In the genomic region with DNA sequence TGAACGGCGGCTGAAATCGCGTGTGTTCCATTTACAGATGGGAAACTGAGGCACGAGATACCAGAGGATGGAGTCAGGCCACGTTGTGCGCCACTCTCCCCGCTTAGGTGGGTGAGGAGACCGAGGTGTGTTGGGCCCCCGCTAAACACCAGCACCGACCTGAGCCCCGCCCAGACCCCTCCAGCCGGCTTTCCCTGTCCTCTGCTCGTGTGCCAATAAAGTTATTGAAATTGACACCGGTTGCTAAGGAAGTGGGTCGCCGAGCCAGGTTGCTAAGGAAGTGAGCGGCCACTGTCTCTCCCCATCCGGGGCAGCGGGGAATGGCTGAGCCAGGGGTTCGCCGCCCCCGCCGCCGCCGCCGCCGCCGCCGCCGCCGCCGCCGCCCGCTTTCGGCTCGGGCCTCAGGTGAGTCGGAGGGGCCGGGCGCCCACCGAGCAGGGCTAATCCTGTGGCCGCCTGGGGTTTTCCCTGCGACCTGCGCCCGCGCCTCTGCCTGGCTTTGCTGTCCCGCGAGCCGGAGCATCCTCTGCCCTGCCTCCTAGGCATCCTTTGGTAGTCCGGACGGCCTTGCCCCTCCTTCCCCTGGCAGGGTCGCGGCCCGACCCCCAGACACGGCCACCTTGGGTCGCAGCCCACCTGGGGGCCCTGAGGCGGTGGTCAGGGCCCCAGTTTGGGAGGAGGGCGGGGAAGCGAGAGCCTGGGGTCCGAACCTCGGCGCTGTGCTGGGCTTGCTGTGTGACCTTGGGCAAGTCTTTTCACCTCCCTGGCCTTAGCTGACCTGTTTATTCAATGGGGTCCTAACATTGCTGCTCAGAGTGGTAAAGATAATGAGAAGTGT, we compare ENCODE assay signal across 8 cellular contexts. TPM values are rescaled to one million over a fixed set of nuclear protein-coding genes. Genes with fewer than 3 reads are reported as not detected.
DNase-seq lines count a peak whose midpoint lies in the region; ATAC-seq and TF ChIP-seq lines count a peak whose summit lies in the region.

Gene KIF3B, plus strand, starts transcription at position 291 of the 838 bp plus-strand sequence. CDS start 32,127 bp downstream, outside the sequence.

- peak within 1 kb of the TSS; percentile 80 for H3K27ac Mint-ChIP-seq in central memory CD8-positive, alpha-beta T cell (ENCODE audit: low read depth)

- H3K4me1 Mint-ChIP-seq in central memory CD8-positive, alpha-beta T cell, result peaks cover 33% of the 10 kb centered on the region

- intact Hi-C loops in spleen (cut with DNase I; ENCODE audit: low total_unique reads), result no loop called here

- CTCF ChIA-PET in AG04449 (lab: Yijun Ruan, JAX), result no interaction called here

- peak within 1 kb of the TSS; percentile 53 to 90 (median 83) for H3K27ac ChIP-seq in spleen

- DNase-seq in AG04449 (ENCODE audit: low read depth, low spot score) (peak; percentile 44), NCI-H345 treated with DMSO at 0.1 percent for 48 hours (lab: John Stamatoyannopoulos, UW; ENCODE audit: unreplicated experiment) (peak; percentile 93), iris pigment epithelial cell (ENCODE audit: low read depth) (peak; percentile 90), spleen (peak; percentile 95)
- peak; percentile 62 to 80 for DNase-seq in central memory CD8-positive, alpha-beta T cell (ENCODE audit: low spot score in 2 of 2)

- WGBS in spleen, 5 donors, result 1 to 8% (median 2%) methylated on average over 18 to 62 of the region's 62 CpGs

- peaks cover 19% of the 10 kb centered on the region for H3K36me3 Mint-ChIP-seq in central memory CD8-positive, alpha-beta T cell (ENCODE audit: insufficient read depth)

- peak within 1 kb of the TSS; percentile 83 for H3K4me3 Mint-ChIP-seq in central memory CD8-positive, alpha-beta T cell

- no peak for TF ChIP-seq POLR2A in spleen (IDR thresholded peaks at IDR 0.05)

- no peaks in the 10 kb centered on the region for H3K27me3 Mint-ChIP-seq in central memory CD8-positive, alpha-beta T cell

- H3K4me3 ChIP-seq in AG04449 (ENCODE audit: low read depth, low read length) (peak within 1 kb of the TSS; percentile 94), spleen (peak within 1 kb of the TSS; percentile 80 to 97 (median 94))

- TF ChIP-seq CTCF in AG04449 (IDR thresholded peaks at IDR 0.05; ENCODE audit: insufficient read depth, low read length, missing control alignments), result no peak
- no peak for TF ChIP-seq CTCF in spleen (IDR thresholded peaks at IDR 0.05 in 8 of 11, conservative IDR thresholded peaks at IDR 0.05 in 3 of 11)

- ATAC-seq in GM18909 (IDR thresholded peaks at IDR 0.05; ENCODE audit: poor library complexity, unreplicated experiment) (peak; percentile 85), HG03280 (IDR thresholded peaks at IDR 0.05; ENCODE audit: unreplicated experiment) (peak; percentile 80)
- ATAC-seq in activated CD4-positive, CD25-positive, alpha-beta regulatory T cell treated with anti-CD3 and anti-CD28 coated beads, Interleukin-2, amount 50 U/mL, for 24 hours, result peak; percentile 89 to 90
- peak; percentile 96 for ATAC-seq in central memory CD8-positive, alpha-beta T cell (replicated peaks; ENCODE audit: extremely low read depth, poor library complexity, severe bottlenecking)

- H3K27me3 ChIP-seq in spleen (replicated peaks in 1 of 7), result no peaks in the 10 kb centered on the region

- peaks cover 0 to 11% (median 0%) of the 10 kb centered on the region in 6 donors for H3K36me3 ChIP-seq in spleen

- POLR2A ChIA-PET in AG04449 (lab: Yijun Ruan, JAX), result no interaction called here

- H3K9me3 ChIP-seq in spleen, result peaks cover 0 to 3% (median 0%) of the 10 kb centered on the region in 8 donors

- no peaks in the 10 kb centered on the region for H3K9me3 Mint-ChIP-seq in central memory CD8-positive, alpha-beta T cell

- peaks cover 10 to 69% (median 38%) of the 10 kb centered on the region in 6 donors for H3K4me1 ChIP-seq in spleen

RNA-seq across cellular contexts. Expression of gene KIF3B, which starts in this region (rescaled TPM):
- 10 to 100 TPM; 19.2 to 25.9 (median 23.9) TPM for total RNA-seq in spleen
- polyA plus RNA-seq in spleen, result 1 to 10 TPM; 3.8 to 7.3 (median 4.7) TPM

Comparison
In these comparisons a context has a peak if more than half of its experiments do, and no peak if none do; other contexts are left out.
1. Peak in every context shown above with its lines: DNase-seq, ATAC-seq, H3K4me3 ChIP-seq and H3K27ac ChIP-seq.
2. DNase-seq: peak in every context shown above with its lines; median percentile 95 in spleen; 93 in NCI-H345 treated with DMSO at 0.1 percent for 48 hours; 90 in iris pigment epithelial cell; 71 in central memory CD8-positive, alpha-beta T cell; 44 in AG04449.